16 cellular contexts compared by ENCODE assay signal in genomic region chr1:166017395-166017794, GRCh38.
DNase-seq lines count a peak whose midpoint lies in the region; ATAC-seq and TF ChIP-seq lines count a peak whose summit lies in the region.
"Had no signal": no experiment of that assay in that cellular context is flagged by ENCODE, and none has a peak within 500 bp of the region (broad histone marks: within the 10 kb centered on the region; RNA-seq: fewer than 3 reads in every experiment).

No MANE protein-coding gene starts in this region.

- no peaks in the 10 kb centered on the region for H4K20me1 ChIP-seq in OCI-LY1 (ENCODE audit: insufficient read depth, low read length)

- ATAC-seq in GM18873 (IDR thresholded peaks at IDR 0.05; ENCODE audit: low FRiP score, unreplicated experiment) (no peak), psoas muscle (no peak)
- ATAC-seq: stimulated activated effector memory CD8-positive, alpha-beta T cell treated with anti-CD3 and anti-CD28 coated beads, Interleukin-12 subunit alpha, Interleukin-12 subunit beta, amount 100 ng/mL, for 72 hours had no signal

- WGBS in psoas muscle, 3 donors, result 60 to 61% (median 61%) methylated on average over 3 of the region's 3 CpGs

- H3K9me3 ChIP-seq in OCI-LY1 (ENCODE audit: low read length), result no peaks in the 10 kb centered on the region
- no peaks in the 10 kb centered on the region for H3K9me3 ChIP-seq in psoas muscle

- TF ChIP-seq CTCF in GM12874 (IDR thresholded peaks at IDR 0.05; ENCODE audit: insufficient read depth, low read depth, low read length) (peak; percentile 44), OCI-LY1 (IDR thresholded peaks at IDR 0.05; ENCODE audit: low read length) (peak; percentile 61), psoas muscle (IDR thresholded peaks at IDR 0.05) (no peak)

- no peak overlapping the region for H3K4me2 ChIP-seq in OCI-LY1 (ENCODE audit: low read length)

- intact Hi-C loops in psoas muscle (cut with DNase I), result no loop called here

- H3K27me3 ChIP-seq in OCI-LY1 (ENCODE audit: insufficient read depth, low read length) (no peaks in the 10 kb centered on the region), psoas muscle (ENCODE audit: insufficient read depth in 3 of 3, low read length in 2 of 3) (no peaks in the 10 kb centered on the region)

- no peak overlapping the region for H3K9ac ChIP-seq in OCI-LY1 (ENCODE audit: low read length)

- no peaks in the 10 kb centered on the region for H3K4me1 ChIP-seq in OCI-LY1 (ENCODE audit: insufficient read depth, low read length, severe bottlenecking)
- no peaks in the 10 kb centered on the region for H3K4me1 ChIP-seq in psoas muscle

- H3K4me3 ChIP-seq in OCI-LY1 (ENCODE audit: low read depth, low read length, poor library complexity, severe bottlenecking) (no peak overlapping the region), psoas muscle (no peak overlapping the region)

- no peak overlapping the region for H2AFZ ChIP-seq in OCI-LY1 (ENCODE audit: low read length)

- no peak overlapping the region for H3K27ac ChIP-seq in OCI-LY1 (ENCODE audit: low read depth, low read length, poor library complexity, severe bottlenecking)
- no peak overlapping the region for H3K27ac ChIP-seq in psoas muscle

- peak; percentile 51 for DNase-seq in D341Med (ENCODE audit: low spot score)
- peak; percentile 7 for DNase-seq in iPS DF 4.7 (ENCODE audit: extremely low read depth, low spot score)
- no peak for DNase-seq in psoas muscle
- no peak for DNase-seq in NCI-H187 treated with DMSO at 0.1 percent for 48 hours (lab: John Stamatoyannopoulos, UW)
- DNase-seq in Ammon's horn (ENCODE audit: low spot score), result no peak
- DNase-seq: activated CD4-positive, alpha-beta memory T cell treated with anti-CD3 and anti-CD28 coated beads, Interleukin-2, amount 10 ng/mL, durations not matched to agents 7 days and 5 days; AML-193; Calu3; Kasumi-1; NCI-H1694 treated with DMSO at 0.1 percent for 48 hours; NCI-H524; SW 1271 had no signal

- no peaks in the 10 kb centered on the region for H3K79me2 ChIP-seq in OCI-LY1 (ENCODE audit: insufficient read depth, low read length)

- no peaks in the 10 kb centered on the region for H3K36me3 ChIP-seq in OCI-LY1 (ENCODE audit: insufficient read depth, low read length)
- no peaks in the 10 kb centered on the region for H3K36me3 ChIP-seq in psoas muscle (ENCODE audit: insufficient read depth in 1 of 2, low read depth in 1 of 2)

- H3F3A ChIP-seq in OCI-LY1 (ENCODE audit: insufficient read depth, low read length), result no peaks in the 10 kb centered on the region

- no peaks in the 10 kb centered on the region for H3K9me2 ChIP-seq in OCI-LY1 (ENCODE audit: low read depth, low read length)

Comparison
In these comparisons a context has a peak if more than half of its experiments do, and no peak if none do; other contexts are left out.
1. DNase-seq: peak in D341Med (single experiment) and iPS DF 4.7 (single experiment); none in psoas muscle (0 of 2), NCI-H187 treated with DMSO at 0.1 percent for 48 hours (single experiment) and Ammon's horn (single experiment).